In genomic region chr17:47502122-47502731, GRCh38 we compare ENCODE assay signal across 8 cellular contexts. TPM values are rescaled to one million over a fixed set of nuclear protein-coding genes. Genes with fewer than 3 reads are reported as not detected.
DNase-seq lines count a peak whose midpoint lies in the region; ATAC-seq and TF ChIP-seq lines count a peak whose summit lies in the region.
"Not testable (repeated sequence)": the region's sequence is repeated elsewhere in the genome, so short reads cannot be mapped to it uniquely, and the experiment has no call there.

No MANE protein-coding gene starts in this region.

- not testable (repeated sequence) for H3K9me2 ChIP-seq in OCI-LY7 (ENCODE audit: insufficient read depth, low read length)

- ATAC-seq in HG03045 (IDR thresholded peaks at IDR 0.05; ENCODE audit: unreplicated experiment), result peak; percentile 72
- ATAC-seq in activated CD8-positive, alpha-beta T cell treated with anti-CD3 and anti-CD28 coated beads for 36 hours, result peak; percentile 93
- peak; percentile 98 to 99 (median 98) for ATAC-seq in psoas muscle
- peak; percentile 76 for ATAC-seq in aorta (ENCODE audit: low FRiP score)

- not testable (repeated sequence) for H3K27ac ChIP-seq in OCI-LY7 (ENCODE audit: low read depth, low read length, poor library complexity, severe bottlenecking)
- H3K27ac ChIP-seq in coronary artery (peak overlapping the region; percentile 20 to 72), psoas muscle (peak overlapping the region; percentile 66), aorta (ENCODE audit: low read depth in 1 of 2, low read length in 2 of 2) (peak overlapping the region in 1 of 2 donors; percentile 68)

- H4K20me1 ChIP-seq in OCI-LY7 (ENCODE audit: insufficient read depth, low read length), result not testable (repeated sequence)

- not testable (repeated sequence) for TF ChIP-seq CTCF in GM06990 (IDR thresholded peaks at IDR 0.05; ENCODE audit: insufficient read depth, low read length, poor library complexity, severe bottlenecking); OCI-LY7 (conservative IDR thresholded peaks at IDR 0.05; ENCODE audit: low read length); activated CD8-positive, alpha-beta T cell treated with anti-CD3 and anti-CD28 coated beads for 36 hours (IDR thresholded peaks at IDR 0.05); coronary artery (IDR thresholded peaks at IDR 0.05); psoas muscle (IDR thresholded peaks at IDR 0.05)

- WGBS in psoas muscle, 3 donors, result 17 to 30% (median 27%) methylated on average over 3 to 5 of the region's 8 CpGs
- 15 to 25% methylated on average over 4 to 5 of the region's 8 CpGs for WGBS in aorta, 2 donors

- not testable (repeated sequence) for H3K27me3 Mint-ChIP-seq in activated CD8-positive, alpha-beta T cell treated with anti-CD3 and anti-CD28 coated beads for 36 hours

- H3K79me2 ChIP-seq in OCI-LY7 (ENCODE audit: insufficient read depth, low read depth, low read length), result not testable (repeated sequence)

- not testable (repeated sequence) for H3K9me3 ChIP-seq in OCI-LY7 (ENCODE audit: low read length); psoas muscle; aorta (ENCODE audit: control insufficient read depth, low read length)

- H3K27me3 ChIP-seq in GM06990 (replicated peaks; ENCODE audit: control insufficient read depth, insufficient read depth, low read length); psoas muscle (ENCODE audit: insufficient read depth in 3 of 3, low read length in 2 of 3); aorta (ENCODE audit: control insufficient read depth in 1 of 2, insufficient read depth in 2 of 2, low read length in 1 of 2): not testable (repeated sequence)

- intact Hi-C loops in OCI-LY7 (cut with micrococcal nuclease; ENCODE audit: unreplicated experiment); activated CD8-positive, alpha-beta T cell treated with anti-CD3 and anti-CD28 coated beads for 36 hours (cut with micrococcal nuclease); aorta (cut with DNase I): not testable (repeated sequence)
- intact Hi-C loops in psoas muscle (cut with DNase I), result loop anchor here in 1 of 2 donors (5.0 kb wide), 1 partner anchor 115 kb away; no protein-coding TSS in a partner anchor

- H3K4me1 Mint-ChIP-seq in activated CD8-positive, alpha-beta T cell treated with anti-CD3 and anti-CD28 coated beads for 36 hours (ENCODE audit: low read depth), result peaks cover 14% of the 10 kb centered on the region

- not testable (repeated sequence) for H3K36me3 ChIP-seq in GM06990 (ENCODE audit: control insufficient read depth, insufficient read depth, low read length); OCI-LY7 (ENCODE audit: insufficient read depth, low read length); psoas muscle (ENCODE audit: insufficient read depth in 1 of 2, low read depth in 1 of 2); aorta (ENCODE audit: control insufficient read depth in 1 of 2, insufficient read depth in 2 of 2, low read length in 1 of 2)

- peak overlapping the region; percentile 80 for H2AFZ ChIP-seq in OCI-LY7 (ENCODE audit: low read length)

- not testable (repeated sequence) for H3K4me1 ChIP-seq in OCI-LY7 (ENCODE audit: insufficient read depth, low read length, poor library complexity, severe bottlenecking); aorta (ENCODE audit: control insufficient read depth in 1 of 2, insufficient read depth in 2 of 2, low read length in 2 of 2)
- H3K4me1 ChIP-seq in psoas muscle, result peaks cover 12% of the 10 kb centered on the region

- H3K4me3 Mint-ChIP-seq in activated CD8-positive, alpha-beta T cell treated with anti-CD3 and anti-CD28 coated beads for 36 hours, result peak overlapping the region; percentile 1

- not testable (repeated sequence) for H3K4me3 ChIP-seq in GM06990 (replicated peaks; ENCODE audit: low read depth, low read length); OCI-LY7 (ENCODE audit: low read depth, low read length, poor library complexity, severe bottlenecking); coronary artery; psoas muscle; aorta (ENCODE audit: low read length in 2 of 2)

- peak; percentile 9 for DNase-seq in GM06990 (ENCODE audit: extremely low read depth, insufficient read length)
- not testable (repeated sequence) for DNase-seq in OCI-LY7 (ENCODE audit: low spot score); coronary artery (ENCODE audit: low spot score); aorta
- DNase-seq in activated CD8-positive, alpha-beta T cell treated with anti-CD3 and anti-CD28 coated beads for 36 hours, result peak; percentile 19
- DNase-seq in islet precursor cell, result peak; percentile 77
- DNase-seq in psoas muscle, result peak in 1 of 2 donors; percentile 48

- POLR2A ChIA-PET in OCI-LY7 (lab: Charles Lee); activated CD8-positive, alpha-beta T cell treated with anti-CD3 and anti-CD28 coated beads for 36 hours (lab: Charles Lee): not testable (repeated sequence)

- not testable (repeated sequence) for H3K36me3 Mint-ChIP-seq in activated CD8-positive, alpha-beta T cell treated with anti-CD3 and anti-CD28 coated beads for 36 hours (ENCODE audit: low read depth)

- H3K27ac Mint-ChIP-seq in activated CD8-positive, alpha-beta T cell treated with anti-CD3 and anti-CD28 coated beads for 36 hours, result peak overlapping the region; percentile 81

- peak overlapping the region; percentile 31; the same call in 1 of the 2 replicates for H3K4me2 ChIP-seq in OCI-LY7 (ENCODE audit: low read length)

- not testable (repeated sequence) for H3K9me3 Mint-ChIP-seq in activated CD8-positive, alpha-beta T cell treated with anti-CD3 and anti-CD28 coated beads for 36 hours

- CTCF ChIA-PET in OCI-LY7 (lab: Charles Lee; ENCODE audit: unreplicated experiment), result not testable (repeated sequence)
- CTCF ChIA-PET in activated CD8-positive, alpha-beta T cell treated with anti-CD3 and anti-CD28 coated beads for 36 hours (lab: Charles Lee), result interaction anchor here (1.3 kb wide), 1 partner anchor 114 kb away, joined by 4 read pairs; no protein-coding TSS in a partner anchor

- BruUV-seq in OCI-LY7 (replicated peaks; lab: Mats Ljungman, UMichigan), result not testable (repeated sequence)

RNA-seq across cellular contexts. Expression of gene NPEPPS, which starts 28.7 kb away (rescaled TPM):
- 44.2 and 46.8 TPM in 2 replicates for total RNA-seq in OCI-LY7 (2014; rRNA removed; shearing (Covaris generic))
- total RNA-seq in OCI-LY7 (2022) (111 and 124 TPM in 2 replicates), psoas muscle (100 to 1,000 TPM; 161 to 218 (median 198) TPM), aorta (100 to 1,000 TPM in 1 of 2 donors, 10 to 100 TPM in 1; 99.4 to 143 TPM)
- total RNA-seq in activated CD8-positive, alpha-beta T cell treated with anti-CD3 and anti-CD28 coated beads for 36 hours, result 100 to 1,000 TPM in 1 of 2 experiments, 10 to 100 TPM in 1; 99.0 to 108 TPM
- polyA plus RNA-seq in psoas muscle (100 to 1,000 TPM in 1 of 3 donors, 10 to 100 TPM in 2; 50.4 to 170 (median 70.5) TPM), aorta (10 to 100 TPM; 22.5 to 68.1 TPM)
